ENCODE assay signal across 1 cellular context in genomic region chrX:107713205-107714195, GRCh38.
TF ChIP-seq lines count a peak whose summit lies in the region.

No MANE protein-coding gene starts in this region.

TF ChIP-seq in GM12878, 131 proteins besides CTCF, POLR2A, EP300 and RAD21 (continued from another document):
- TF ChIP-seq POLR2AphosphoS2 (IDR thresholded peaks at IDR 0.05; ENCODE audit: low read depth, low read length) (peak; percentile 30; the same call in 1 of the 2 replicates), POLR2AphosphoS5 (IDR thresholded peaks at IDR 0.05; ENCODE audit: low read length) (0 out of 2 replicates have a peak, but pooled peaks have one; percentile 29)
